19 cellular contexts compared by ENCODE assay signal in the genomic region with DNA sequence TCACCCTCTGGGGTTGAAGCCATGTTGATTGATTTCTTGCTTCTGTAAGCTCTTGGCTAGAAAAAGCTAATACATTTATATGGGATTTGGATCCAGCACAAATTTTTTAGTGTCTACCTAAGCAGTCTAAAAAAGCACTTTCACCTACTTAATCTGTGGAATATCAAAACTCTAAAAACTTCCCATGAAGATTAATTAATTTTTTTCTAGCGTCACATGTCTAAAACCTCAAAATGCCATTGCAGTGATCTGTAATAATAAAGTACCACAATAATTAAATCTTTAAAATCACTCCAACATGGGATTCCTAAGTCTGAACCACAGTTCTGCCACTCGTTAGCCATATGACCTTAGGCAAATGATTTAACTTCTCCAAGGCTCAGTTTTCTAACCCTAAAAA.
DNase-seq lines count a peak whose midpoint lies in the region; FAIRE-seq and TF ChIP-seq lines count a peak whose summit lies in the region.
"Had no signal": no experiment of that assay in that cellular context is flagged by ENCODE, and none has a peak within 500 bp of the region (broad histone marks: within the 10 kb centered on the region; RNA-seq: fewer than 3 reads in every experiment).

No MANE protein-coding gene starts in this region.

- H3K4ac ChIP-seq in mesenchymal stem cell (ENCODE audit: low read depth in 1 of 2, low read length in 2 of 2): no peak overlapping the region

- no peak overlapping the region for H4K8ac ChIP-seq in mesenchymal stem cell (ENCODE audit: low read length)

- no peak overlapping the region for H2BK120ac ChIP-seq in mesenchymal stem cell (ENCODE audit: low read depth, low read length)

- H2BK12ac ChIP-seq in mesenchymal stem cell (ENCODE audit: low read length in 2 of 2): no peak overlapping the region

- no peak overlapping the region for H3K4me3 Mint-ChIP-seq in astrocyte (ENCODE audit: unreplicated experiment)
- H3K4me3 Mint-ChIP-seq: CD14-positive monocyte, IgD-negative memory B cell had no signal

- H2BK15ac ChIP-seq in mesenchymal stem cell (ENCODE audit: low read depth, poor library complexity, severe bottlenecking): no peak overlapping the region

- H2AK5ac ChIP-seq in mesenchymal stem cell (ENCODE audit: low read length, severe bottlenecking): no peak overlapping the region

- H3K9me3 Mint-ChIP-seq in astrocyte (ENCODE audit: unreplicated experiment): no peaks in the 10 kb centered on the region

- no peak for FAIRE-seq in astrocyte (lab: Jason Lieb, UNC)
- FAIRE-seq: GM12892, GM19239 had no signal

- no peak overlapping the region for H3K9ac ChIP-seq in astrocyte (ENCODE audit: low read length)
- H3K9ac ChIP-seq in mesenchymal stem cell (ENCODE audit: low read length): peak overlapping the region; percentile 86

- peaks cover 2% of the 10 kb centered on the region for H3K27me3 Mint-ChIP-seq in astrocyte (ENCODE audit: low read depth, unreplicated experiment)

- H3K4me2 ChIP-seq in astrocyte (ENCODE audit: low read length) (no peak overlapping the region), mesenchymal stem cell (ENCODE audit: low read length, poor library complexity, severe bottlenecking) (no peak overlapping the region)

- TF ChIP-seq POLR2A in erythroblast (IDR thresholded peaks at IDR 0.05; ENCODE audit: low read length): no peak

- WGBS in mesenchymal stem cell: 84% methylated on average over 2 of the region's 2 CpGs

- H3K36me3 Mint-ChIP-seq in astrocyte (ENCODE audit: low read depth, unreplicated experiment): no peaks in the 10 kb centered on the region
- H3K36me3 Mint-ChIP-seq: CD14-positive monocyte, IgD-negative memory B cell had no signal

- H3K27ac ChIP-seq in astrocyte (ENCODE audit: low read depth, low read length): peak overlapping the region; percentile 99
- H3K27ac ChIP-seq in mesenchymal stem cell (ENCODE audit: low read length, poor library complexity, severe bottlenecking): no peak overlapping the region

- no peak overlapping the region for H3K18ac ChIP-seq in mesenchymal stem cell (ENCODE audit: low read depth in 1 of 2, low read length in 2 of 2)

- no peaks in the 10 kb centered on the region for H3K36me3 ChIP-seq in astrocyte (ENCODE audit: insufficient read depth, low read length)
- no peaks in the 10 kb centered on the region for H3K36me3 ChIP-seq in mesenchymal stem cell (ENCODE audit: control insufficient read depth in 1 of 2, insufficient read depth in 2 of 2, low read depth in 1 of 2, low read length in 2 of 2)

- no peak for TF ChIP-seq CTCF in AG04449 (IDR thresholded peaks at IDR 0.05; ENCODE audit: insufficient read depth, low read length, missing control alignments)
- TF ChIP-seq CTCF in astrocyte (IDR thresholded peaks at IDR 0.05; ENCODE audit: insufficient read depth, low read depth, low read length): no peak

- H3K27me3 ChIP-seq in astrocyte (ENCODE audit: insufficient read depth, low read length) (no peaks in the 10 kb centered on the region), mesenchymal stem cell (ENCODE audit: control insufficient read depth in 1 of 2, insufficient read depth in 1 of 2, low read length in 2 of 2) (no peaks in the 10 kb centered on the region)

- H3K79me1 ChIP-seq in mesenchymal stem cell (replicated peaks; ENCODE audit: low read length, poor library complexity, severe bottlenecking): no peaks in the 10 kb centered on the region

- no peaks in the 10 kb centered on the region for H3K79me2 ChIP-seq in astrocyte (ENCODE audit: insufficient read depth, low read length)

- H3K9me3 ChIP-seq in astrocyte (ENCODE audit: insufficient read depth, low read depth, low read length): no peaks in the 10 kb centered on the region
- no peaks in the 10 kb centered on the region for H3K9me3 ChIP-seq in mesenchymal stem cell (ENCODE audit: control insufficient read depth, low read length)

- no peaks in the 10 kb centered on the region for H4K20me1 ChIP-seq in astrocyte (ENCODE audit: insufficient read depth, low read length)

- POLR2A ChIA-PET in AG04449 (lab: Yijun Ruan, JAX): no interaction called here

- H3K4me1 Mint-ChIP-seq in astrocyte (ENCODE audit: low read depth, unreplicated experiment): peaks cover 38% of the 10 kb centered on the region
- H3K4me1 Mint-ChIP-seq: CD14-positive monocyte, IgD-negative memory B cell had no signal

- H3K23ac ChIP-seq in mesenchymal stem cell (ENCODE audit: low read length in 2 of 2): no peak overlapping the region

- CTCF ChIA-PET in AG04449 (lab: Yijun Ruan, JAX): interaction anchor here (1.3 to 4.1 kb wide), 2 partner anchors 20 to 187 kb away, joined by 4 to 29 read pairs; no protein-coding TSS in a partner anchor

- no peak overlapping the region for H2BK5ac ChIP-seq in mesenchymal stem cell (ENCODE audit: low read depth, low read length, poor library complexity, severe bottlenecking)

- DNase-seq in AG04449 (ENCODE audit: low read depth, low spot score) (peak; percentile 31), ELR (ENCODE audit: low read depth) (peak; percentile 16), astrocyte (ENCODE audit: low read depth) (peak; percentile 89), mesenchymal stem cell (no peak), AG08396 (ENCODE audit: low spot score) (no peak), NCI-H510A treated with DMSO at 0.1 percent for 48 hours (lab: John Stamatoyannopoulos, UW) (no peak), erythroblast (lab: John Stamatoyannopoulos, UW) (no peak)
- DNase-seq in activated CD8-positive, alpha-beta memory T cell treated with anti-CD3 and anti-CD28 coated beads for 24 hours: no peak
- DNase-seq: COR-L47, DMS153, MV-4-11, NCI-H146, NCI-H2081 treated with DMSO at 0.1 percent for 48 hours, NCI-H2227 treated with DMSO at 0.1 percent for 48 hours, NCI-H526 treated with DMSO at 0.1 percent for 48 hours had no signal

- H3K4me1 ChIP-seq in astrocyte (ENCODE audit: insufficient read depth, low read length): peaks cover 38% of the 10 kb centered on the region
- peaks cover 2% of the 10 kb centered on the region for H3K4me1 ChIP-seq in mesenchymal stem cell (ENCODE audit: control insufficient read depth, insufficient read depth, low read depth, low read length)

- H4K91ac ChIP-seq in mesenchymal stem cell (ENCODE audit: low read length): no peak overlapping the region

- no peak overlapping the region for H3K27ac Mint-ChIP-seq in astrocyte (ENCODE audit: unreplicated experiment)
- H3K27ac Mint-ChIP-seq: CD14-positive monocyte, IgD-negative memory B cell had no signal

- H3K14ac ChIP-seq in mesenchymal stem cell (ENCODE audit: low read length in 2 of 2): no peak overlapping the region

- H3K4me3 ChIP-seq in AG04449 (ENCODE audit: low read depth, low read length): no peak overlapping the region
- H3K4me3 ChIP-seq in astrocyte (ENCODE audit: insufficient read depth, low read depth, low read length): no peak overlapping the region
- H3K4me3 ChIP-seq in mesenchymal stem cell (ENCODE audit: insufficient read depth in 1 of 2, low read depth in 1 of 2, low read length in 2 of 2): no peak overlapping the region

- no peak overlapping the region for H2AFZ ChIP-seq in astrocyte (ENCODE audit: low read depth, low read length)
- H2AFZ ChIP-seq in mesenchymal stem cell (ENCODE audit: low read depth, low read length): no peak overlapping the region

Comparison
In these comparisons a context has a peak if more than half of its experiments do, and no peak if none do; other contexts are left out.
1. DNase-seq: peak in AG04449 (single experiment), ELR (single experiment) and astrocyte (single experiment); none in mesenchymal stem cell (single experiment), activated CD8-positive, alpha-beta memory T cell treated with anti-CD3 and anti-CD28 coated beads for 24 hours (single experiment), AG08396 (single experiment), NCI-H510A treated with DMSO at 0.1 percent for 48 hours (single experiment) and erythroblast (0 of 2).